Comparison of ENCODE assay signal across 1 cellular context in the genomic region with DNA sequence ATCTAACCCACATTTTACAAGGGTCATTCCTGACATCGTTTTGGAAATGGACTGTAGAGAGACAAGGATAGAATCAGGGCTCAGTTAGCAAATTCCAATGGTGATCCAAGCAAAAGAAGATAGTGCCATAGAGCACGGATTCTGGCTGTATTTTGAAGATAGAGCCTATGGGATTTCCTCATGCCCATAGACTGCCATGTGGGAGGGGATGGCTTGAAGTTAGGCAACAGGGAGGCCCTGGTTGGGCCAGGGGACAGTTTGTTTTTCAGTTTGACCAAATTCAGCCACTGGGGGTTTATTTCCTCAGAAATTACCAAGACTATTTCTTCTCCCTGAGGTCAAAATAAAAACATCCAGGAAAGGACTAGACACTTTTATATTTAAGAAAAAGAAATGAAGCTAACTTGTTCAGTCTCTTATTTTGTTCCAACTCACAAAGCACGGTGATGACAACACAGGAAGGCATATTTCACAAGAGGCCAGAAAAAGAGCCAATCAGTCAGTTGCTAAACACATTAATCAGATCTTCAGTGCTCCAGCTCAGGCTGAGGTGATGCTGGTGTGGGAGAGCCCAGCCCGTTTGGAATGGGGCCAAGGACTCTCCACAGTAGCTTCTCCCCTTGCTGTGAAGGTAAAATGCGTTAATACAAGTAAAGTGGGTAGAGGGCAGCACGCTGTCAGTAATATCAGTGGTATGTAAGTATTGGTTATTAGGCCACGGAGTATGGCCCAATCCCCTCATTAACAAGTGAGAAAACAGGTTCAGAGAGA.
TF ChIP-seq lines count a peak whose summit lies in the region.

No MANE protein-coding gene starts in this region.

TF ChIP-seq in GM23338, 12 proteins besides CTCF, POLR2A, EP300 and RAD21 (continued from another document):
- TF ChIP-seq, protein P1, sequence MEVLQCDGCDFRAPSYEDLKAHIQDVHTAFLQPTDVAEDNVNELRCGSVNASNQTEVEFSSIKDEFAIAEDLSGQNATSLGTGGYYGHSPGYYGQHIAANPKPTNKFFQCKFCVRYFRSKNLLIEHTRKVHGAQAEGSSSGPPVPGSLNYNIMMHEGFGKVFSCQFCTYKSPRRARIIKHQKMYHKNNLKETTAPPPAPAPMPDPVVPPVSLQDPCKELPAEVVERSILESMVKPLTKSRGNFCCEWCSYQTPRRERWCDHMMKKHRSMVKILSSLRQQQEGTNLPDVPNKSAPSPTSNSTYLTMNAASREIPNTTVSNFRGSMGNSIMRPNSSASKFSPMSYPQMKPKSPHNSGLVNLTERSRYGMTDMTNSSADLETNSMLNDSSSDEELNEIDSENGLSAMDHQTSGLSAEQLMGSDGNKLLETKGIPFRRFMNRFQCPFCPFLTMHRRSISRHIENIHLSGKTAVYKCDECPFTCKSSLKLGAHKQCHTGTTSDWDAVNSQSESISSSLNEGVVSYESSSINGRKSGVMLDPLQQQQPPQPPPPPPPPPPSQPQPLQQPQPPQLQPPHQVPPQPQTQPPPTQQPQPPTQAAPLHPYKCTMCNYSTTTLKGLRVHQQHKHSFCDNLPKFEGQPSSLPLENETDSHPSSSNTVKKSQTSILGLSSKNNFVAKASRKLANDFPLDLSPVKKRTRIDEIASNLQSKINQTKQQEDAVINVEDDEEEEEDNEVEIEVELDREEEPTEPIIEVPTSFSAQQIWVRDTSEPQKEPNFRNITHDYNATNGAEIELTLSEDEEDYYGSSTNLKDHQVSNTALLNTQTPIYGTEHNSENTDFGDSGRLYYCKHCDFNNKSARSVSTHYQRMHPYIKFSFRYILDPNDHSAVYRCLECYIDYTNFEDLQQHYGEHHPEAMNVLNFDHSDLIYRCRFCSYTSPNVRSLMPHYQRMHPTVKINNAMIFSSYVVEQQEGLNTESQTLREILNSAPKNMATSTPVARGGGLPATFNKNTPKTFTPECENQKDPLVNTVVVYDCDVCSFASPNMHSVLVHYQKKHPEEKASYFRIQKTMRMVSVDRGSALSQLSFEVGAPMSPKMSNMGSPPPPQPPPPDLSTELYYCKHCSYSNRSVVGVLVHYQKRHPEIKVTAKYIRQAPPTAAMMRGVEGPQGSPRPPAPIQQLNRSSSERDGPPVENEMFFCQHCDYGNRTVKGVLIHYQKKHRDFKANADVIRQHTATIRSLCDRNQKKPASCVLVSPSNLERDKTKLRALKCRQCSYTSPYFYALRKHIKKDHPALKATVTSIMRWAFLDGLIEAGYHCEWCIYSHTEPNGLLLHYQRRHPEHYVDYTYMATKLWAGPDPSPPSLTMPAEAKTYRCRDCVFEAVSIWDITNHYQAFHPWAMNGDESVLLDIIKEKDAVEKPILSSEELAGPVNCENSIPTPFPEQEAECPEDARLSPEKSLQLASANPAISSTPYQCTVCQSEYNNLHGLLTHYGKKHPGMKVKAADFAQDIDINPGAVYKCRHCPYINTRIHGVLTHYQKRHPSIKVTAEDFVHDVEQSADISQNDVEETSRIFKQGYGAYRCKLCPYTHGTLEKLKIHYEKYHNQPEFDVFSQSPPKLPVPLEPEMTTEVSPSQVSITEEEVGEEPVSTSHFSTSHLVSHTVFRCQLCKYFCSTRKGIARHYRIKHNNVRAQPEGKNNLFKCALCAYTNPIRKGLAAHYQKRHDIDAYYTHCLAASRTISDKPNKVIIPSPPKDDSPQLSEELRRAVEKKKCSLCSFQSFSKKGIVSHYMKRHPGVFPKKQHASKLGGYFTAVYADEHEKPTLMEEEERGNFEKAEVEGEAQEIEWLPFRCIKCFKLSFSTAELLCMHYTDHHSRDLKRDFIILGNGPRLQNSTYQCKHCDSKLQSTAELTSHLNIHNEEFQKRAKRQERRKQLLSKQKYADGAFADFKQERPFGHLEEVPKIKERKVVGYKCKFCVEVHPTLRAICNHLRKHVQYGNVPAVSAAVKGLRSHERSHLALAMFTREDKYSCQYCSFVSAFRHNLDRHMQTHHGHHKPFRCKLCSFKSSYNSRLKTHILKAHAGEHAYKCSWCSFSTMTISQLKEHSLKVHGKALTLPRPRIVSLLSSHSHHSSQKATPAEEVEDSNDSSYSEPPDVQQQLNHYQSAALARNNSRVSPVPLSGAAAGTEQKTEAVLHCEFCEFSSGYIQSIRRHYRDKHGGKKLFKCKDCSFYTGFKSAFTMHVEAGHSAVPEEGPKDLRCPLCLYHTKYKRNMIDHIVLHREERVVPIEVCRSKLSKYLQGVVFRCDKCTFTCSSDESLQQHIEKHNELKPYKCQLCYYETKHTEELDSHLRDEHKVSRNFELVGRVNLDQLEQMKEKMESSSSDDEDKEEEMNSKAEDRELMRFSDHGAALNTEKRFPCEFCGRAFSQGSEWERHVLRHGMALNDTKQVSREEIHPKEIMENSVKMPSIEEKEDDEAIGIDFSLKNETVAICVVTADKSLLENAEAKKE (CRISPR knock-in tag; IDR thresholded peaks at IDR 0.05) = no peak
